9 cellular contexts compared by ENCODE assay signal in genomic region chr17:16255481-16255901, GRCh38. TPM values are rescaled to one million over a fixed set of nuclear protein-coding genes. Genes with fewer than 3 reads are reported as not detected.
DNase-seq lines count a peak whose midpoint lies in the region; ATAC-seq and TF ChIP-seq lines count a peak whose summit lies in the region.
"Had no signal": no experiment of that assay in that cellular context is flagged by ENCODE, and none has a peak within 500 bp of the region (broad histone marks: within the 10 kb centered on the region; RNA-seq: fewer than 3 reads in every experiment).

No MANE protein-coding gene starts in this region.

- no peaks in the 10 kb centered on the region for H3K9me3 Mint-ChIP-seq in activated CD8-positive, alpha-beta memory T cell treated with anti-CD3 and anti-CD28 coated beads, Interleukin-2, amount 10 ng/mL, durations not matched to agents 7 days and 5 days (ENCODE audit: low read depth)

- H3K4me3 Mint-ChIP-seq in activated CD8-positive, alpha-beta memory T cell treated with anti-CD3 and anti-CD28 coated beads, Interleukin-2, amount 10 ng/mL, durations not matched to agents 7 days and 5 days: no peak overlapping the region

- H3K27me3 ChIP-seq in AG04450 (ENCODE audit: control insufficient read depth, insufficient read depth, low read length): no peaks in the 10 kb centered on the region
- H3K27me3 ChIP-seq in PC-9 (ENCODE audit: insufficient read depth, low read depth): no peaks in the 10 kb centered on the region

- POLR2A ChIA-PET in AG04450 (lab: Yijun Ruan, JAX) (no interaction called here), PC-9 (lab: Charles Lee; ENCODE audit: unreplicated experiment) (no interaction called here)

- H3K4me1 Mint-ChIP-seq in activated CD8-positive, alpha-beta memory T cell treated with anti-CD3 and anti-CD28 coated beads, Interleukin-2, amount 10 ng/mL, durations not matched to agents 7 days and 5 days: peaks cover 10% of the 10 kb centered on the region

- TF ChIP-seq CTCF in AG04450 (IDR thresholded peaks at IDR 0.05; ENCODE audit: low read depth, low read length) (no peak), PC-9 (conservative IDR thresholded peaks at IDR 0.05) (no peak)

- no peaks in the 10 kb centered on the region for H4K20me1 ChIP-seq in PC-9 (ENCODE audit: insufficient read depth)

- no peaks in the 10 kb centered on the region for H3K27me3 Mint-ChIP-seq in activated CD8-positive, alpha-beta memory T cell treated with anti-CD3 and anti-CD28 coated beads, Interleukin-2, amount 10 ng/mL, durations not matched to agents 7 days and 5 days

- no peak overlapping the region for H3K4me2 ChIP-seq in PC-9

- no peak for ATAC-seq in GM21619 (IDR thresholded peaks at IDR 0.05; ENCODE audit: unreplicated experiment)
- ATAC-seq in activated CD8-positive, alpha-beta memory T cell treated with anti-CD3 and anti-CD28 coated beads, Interleukin-2, amount 10 ng/mL, durations not matched to agents 7 days and 5 days: no peak

- no TSS peak for BruUV-seq in PC-9 (replicated peaks; lab: Mats Ljungman, UMichigan)

- intact Hi-C loops in cardiac septum (cut with DNase I) (no loop called here), PC-9 (cut with micrococcal nuclease; ENCODE audit: unreplicated experiment) (no loop called here)

- H3K27ac ChIP-seq in AG04450 (ENCODE audit: low read depth, low read length) (peak overlapping the region; percentile 42), PC-9 (no peak overlapping the region)
- H3K27ac ChIP-seq: epithelial cell of prostate had no signal

- no peaks in the 10 kb centered on the region for H3K9me2 ChIP-seq in PC-9 (ENCODE audit: insufficient read depth)

- H3K36me3 ChIP-seq in PC-9 (ENCODE audit: low read depth): no peaks in the 10 kb centered on the region

- peaks cover 14% of the 10 kb centered on the region for H3K36me3 Mint-ChIP-seq in activated CD8-positive, alpha-beta memory T cell treated with anti-CD3 and anti-CD28 coated beads, Interleukin-2, amount 10 ng/mL, durations not matched to agents 7 days and 5 days

- H3K4me1 ChIP-seq in PC-9 (replicated peaks; ENCODE audit: insufficient read depth): peaks cover 5% of the 10 kb centered on the region

- peaks cover 8% of the 10 kb centered on the region for H3K9me3 ChIP-seq in AG04450 (ENCODE audit: control insufficient read depth, insufficient read depth, low read length)
- H3K9me3 ChIP-seq in PC-9 (ENCODE audit: insufficient read depth, low read depth): no peaks in the 10 kb centered on the region

- H3K27ac Mint-ChIP-seq in activated CD8-positive, alpha-beta memory T cell treated with anti-CD3 and anti-CD28 coated beads, Interleukin-2, amount 10 ng/mL, durations not matched to agents 7 days and 5 days: no peak overlapping the region

- no peaks in the 10 kb centered on the region for H3K79me2 ChIP-seq in PC-9 (ENCODE audit: low read depth)

- no peak overlapping the region for H2AFZ ChIP-seq in PC-9

- DNase-seq in AG04450 (ENCODE audit: low read depth, low spot score): no peak
- DNase-seq in RPMI7951 (ENCODE audit: low read depth): peak; percentile 6
- DNase-seq in cardiac septum (ENCODE audit: low spot score): peak; percentile 76
- peak; percentile 7 for DNase-seq in occipital lobe (lab: John Stamatoyannopoulos, UW)
- DNase-seq in PC-9: no peak
- no peak for DNase-seq in activated CD8-positive, alpha-beta memory T cell treated with anti-CD3 and anti-CD28 coated beads, Interleukin-2, amount 10 ng/mL, durations not matched to agents 7 days and 5 days
- no peak for DNase-seq in SK-N-DZ (ENCODE audit: low spot score)

- no peaks in the 10 kb centered on the region for H3F3A ChIP-seq in PC-9 (ENCODE audit: insufficient read depth, low read depth)

- H3K4me3 ChIP-seq in AG04450 (ENCODE audit: low read depth, low read length): peak overlapping the region; percentile 1
- H3K4me3 ChIP-seq in PC-9: no peak overlapping the region

- CTCF ChIA-PET in AG04450 (lab: Charles Lee): interaction anchor here (0.6 to 1.6 kb wide), 2 partner anchors 33 to 108 kb away, joined by 4 to 8 read pairs; no protein-coding TSS in a partner anchor
- CTCF ChIA-PET in PC-9 (lab: Charles Lee): no interaction called here
- CTCF ChIA-PET in activated CD8-positive, alpha-beta memory T cell treated with anti-CD3 and anti-CD28 coated beads, Interleukin-2, amount 10 ng/mL, durations not matched to agents 7 days and 5 days (lab: Charles Lee): no interaction called here

RNA-seq across cellular contexts. Expression of gene PIGL, which starts 38.5 kb away (rescaled TPM):
- polyA plus RNA-seq in AG04450 (2011; rRNA removed): 16.5 and 19.3 TPM in 2 replicates
- polyA minus RNA-seq in AG04450 (2011; rRNA and poly(A)+ RNA removed): 15.5 and 17.8 TPM in 2 replicates
- total RNA-seq in RPMI7951 (2014; rRNA removed; shearing (Covaris generic)): 11.5 and 12.0 TPM in 2 replicates
- total RNA-seq in cardiac septum: 9.9 TPM
- 18.4 TPM for total RNA-seq in occipital lobe
- 59.2 and 71.8 TPM in 2 replicates for total RNA-seq in PC-9 (2021)
- total RNA-seq in activated CD8-positive, alpha-beta memory T cell treated with anti-CD3 and anti-CD28 coated beads, Interleukin-2, amount 10 ng/mL, durations not matched to agents 7 days and 5 days: 10 to 100 TPM; 27.9 to 37.6 TPM
- polyA plus RNA-seq in SK-N-DZ (2014; cell fraction: cytosol; rRNA removed): 36.0 and 63.7 TPM in 2 replicates
- polyA plus RNA-seq in SK-N-DZ (2014; cell fraction: nucleus; rRNA removed): 88.7 and 98.9 TPM in 2 replicates

RNA-seq across cellular contexts. Expression of gene NCOR1, which starts 40.2 kb away (rescaled TPM):
- polyA plus RNA-seq in AG04450 (2011; rRNA removed): 109 and 127 TPM in 2 replicates
- polyA minus RNA-seq in AG04450 (2011; rRNA and poly(A)+ RNA removed): 336 and 348 TPM in 2 replicates
- total RNA-seq in RPMI7951 (2014; rRNA removed; shearing (Covaris generic)): 54.2 and 55.0 TPM in 2 replicates
- total RNA-seq in cardiac septum (78.1 TPM), occipital lobe (116 TPM), PC-9 (2021) (139 and 171 TPM in 2 replicates)
- 100 to 1,000 TPM; 166 to 175 TPM for total RNA-seq in activated CD8-positive, alpha-beta memory T cell treated with anti-CD3 and anti-CD28 coated beads, Interleukin-2, amount 10 ng/mL, durations not matched to agents 7 days and 5 days
- polyA plus RNA-seq in SK-N-DZ (2014; cell fraction: cytosol; rRNA removed): 23.3 and 30.5 TPM in 2 replicates
- polyA plus RNA-seq in SK-N-DZ (2014; cell fraction: nucleus; rRNA removed): 41.3 and 76.5 TPM in 2 replicates

Comparison
In these comparisons a context has a peak if more than half of its experiments do, and no peak if none do; other contexts are left out.
1. DNase-seq: peak in RPMI7951 (single experiment), cardiac septum (single experiment) and occipital lobe (single experiment); none in AG04450 (single experiment), PC-9 (0 of 2), activated CD8-positive, alpha-beta memory T cell treated with anti-CD3 and anti-CD28 coated beads, Interleukin-2, amount 10 ng/mL, durations not matched to agents 7 days and 5 days (single experiment) and SK-N-DZ (single experiment).